ENCODE assay signal across 8 cellular contexts in the genomic region with DNA sequence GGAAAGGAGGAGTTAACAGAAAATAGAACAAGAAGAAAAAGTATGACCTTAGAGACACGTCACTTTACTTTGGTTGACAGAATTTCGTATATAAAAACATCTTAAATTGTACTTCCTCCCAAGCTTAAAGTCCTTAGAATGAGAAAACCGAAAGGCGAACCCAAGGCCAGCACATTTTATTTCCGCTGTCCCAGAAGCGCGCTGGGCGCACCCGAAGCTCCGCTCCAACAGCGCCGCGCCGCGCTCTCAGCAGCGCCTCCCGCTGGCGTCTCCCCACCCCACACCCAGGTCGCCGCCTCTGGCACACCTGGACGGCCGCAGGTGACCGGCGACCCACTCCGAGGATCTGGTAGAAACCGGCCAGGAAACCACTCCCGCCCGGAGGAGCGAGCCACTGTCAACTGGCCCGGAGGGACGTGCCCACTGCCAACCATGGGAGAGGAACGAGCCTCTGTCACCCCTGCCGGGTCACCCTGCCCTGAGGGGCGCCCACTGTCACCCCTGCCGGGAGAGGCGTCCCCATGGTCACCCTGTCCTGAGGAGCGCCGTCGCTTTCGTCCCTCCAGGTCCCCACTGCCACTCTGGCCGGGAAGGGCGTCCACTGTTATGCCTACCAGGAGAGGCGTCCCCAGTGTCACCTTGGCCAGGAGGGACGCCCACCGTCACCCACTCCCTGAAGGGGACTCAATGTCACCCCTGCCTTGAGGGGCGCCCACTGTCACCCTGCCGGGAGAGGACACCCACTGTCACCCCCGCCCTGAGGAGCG. TPM values are rescaled to one million over a fixed set of nuclear protein-coding genes. Genes with fewer than 3 reads are reported as not detected.
DNase-seq lines count a peak whose midpoint lies in the region; ATAC-seq and TF ChIP-seq lines count a peak whose summit lies in the region.

No MANE protein-coding gene starts in this region.

- H3K27ac Mint-ChIP-seq in activated T-cell treated with anti-CD3 and anti-CD28 coated beads, Interleukin-2, amount 50 U/mL, for 72 hours = peak overlapping the region; percentile 36

- no TSS peak for BruUV-seq in OCI-LY7 (replicated peaks; lab: Mats Ljungman, UMichigan)

- ATAC-seq in GM19438 (IDR thresholded peaks at IDR 0.05; ENCODE audit: low read depth, unreplicated experiment) (peak; percentile 47), HG03558 (IDR thresholded peaks at IDR 0.05; ENCODE audit: extremely low read depth, unreplicated experiment) (peak; percentile 27)
- peak; percentile 39 to 47 for ATAC-seq in activated T-cell treated with anti-CD3 and anti-CD28 coated beads, Interleukin-2, amount 50 U/mL, for 72 hours (replicated peaks in 1 of 2)

- H2AFZ ChIP-seq in OCI-LY7 (ENCODE audit: low read length) (peak overlapping the region; percentile 83), neuron (ENCODE audit: low read depth, low read length) (peak overlapping the region; percentile 66)

- peaks cover 16% of the 10 kb centered on the region; the same call in 1 of the 2 replicates for H3K79me2 ChIP-seq in OCI-LY7 (ENCODE audit: insufficient read depth, low read depth, low read length)

- POLR2A ChIA-PET in OCI-LY7 (lab: Charles Lee) = interaction anchor here (0.5 to 1.9 kb wide), 11 partner anchors 8 to 184 kb away, joined by 3 to 11 read pairs (median 4); no protein-coding TSS in a partner anchor

- peak overlapping the region; percentile 100 for H3K4me2 ChIP-seq in OCI-LY7 (ENCODE audit: low read length)

- H3K4me1 Mint-ChIP-seq in activated T-cell treated with anti-CD3 and anti-CD28 coated beads, Interleukin-2, amount 50 U/mL, for 72 hours (ENCODE audit: low read depth) = peaks cover 17% of the 10 kb centered on the region

- H3K9me2 ChIP-seq in OCI-LY7 (ENCODE audit: insufficient read depth, low read length) = no peaks in the 10 kb centered on the region

- DNase-seq in COR-L47 (lab: John Stamatoyannopoulos, UW) = peak; percentile 22
- peak; percentile 74 for DNase-seq in OCI-LY7 (ENCODE audit: low spot score)
- peak; percentile 81 to 86 for DNase-seq in activated T-cell treated with anti-CD3 and anti-CD28 coated beads, Interleukin-2, amount 50 U/mL, for 72 hours
- DNase-seq in fibroblast of the aortic adventitia (ENCODE audit: low read depth) = peak; percentile 56
- peak; percentile 65 for DNase-seq in superior temporal gyrus (ENCODE audit: extremely low spot score)

- H3K27ac ChIP-seq in OCI-LY7 (ENCODE audit: low read depth, low read length, poor library complexity, severe bottlenecking) = no peak overlapping the region

- H3K27me3 Mint-ChIP-seq in activated T-cell treated with anti-CD3 and anti-CD28 coated beads, Interleukin-2, amount 50 U/mL, for 72 hours (ENCODE audit: low read depth) = no peaks in the 10 kb centered on the region

- no peaks in the 10 kb centered on the region for H3K27me3 ChIP-seq in neuron (ENCODE audit: insufficient read depth, low read length)

- H4K20me1 ChIP-seq in OCI-LY7 (ENCODE audit: insufficient read depth, low read length) = 0 out of 2 replicates have a peak, but pooled peaks cover 4% of the 10 kb centered on the region

- CTCF ChIA-PET in OCI-LY7 (lab: Charles Lee; ENCODE audit: unreplicated experiment) = interaction anchor here (0.7 to 1.6 kb wide), 4 partner anchors 22 to 71 kb away, joined by 3 to 7 read pairs (median 3); no protein-coding TSS in a partner anchor

- H3K9me3 ChIP-seq in OCI-LY7 (ENCODE audit: low read length) = no peaks in the 10 kb centered on the region
- no peaks in the 10 kb centered on the region for H3K9me3 ChIP-seq in neuron (ENCODE audit: low read length)

- H3K4me3 Mint-ChIP-seq in activated T-cell treated with anti-CD3 and anti-CD28 coated beads, Interleukin-2, amount 50 U/mL, for 72 hours = peak overlapping the region; percentile 92 to 95

- no peaks in the 10 kb centered on the region for H3K9me3 Mint-ChIP-seq in activated T-cell treated with anti-CD3 and anti-CD28 coated beads, Interleukin-2, amount 50 U/mL, for 72 hours

- H3K4me3 ChIP-seq in OCI-LY7 (ENCODE audit: low read depth, low read length, poor library complexity, severe bottlenecking) (peak overlapping the region; percentile 85), fibroblast of the aortic adventitia (ENCODE audit: low read depth, low read length) (peak overlapping the region; percentile 97), neuron (ENCODE audit: low read length) (peak overlapping the region; percentile 91)

- H3K36me3 ChIP-seq in OCI-LY7 (ENCODE audit: insufficient read depth, low read length) (no peaks in the 10 kb centered on the region), neuron (ENCODE audit: insufficient read depth, low read length) (no peaks in the 10 kb centered on the region)

- intact Hi-C loops in OCI-LY7 (cut with micrococcal nuclease; ENCODE audit: unreplicated experiment) = loop anchor here (1.0 to 5.0 kb wide), 3 partner anchors 107 to 225 kb away; no protein-coding TSS in a partner anchor

- peak; percentile 89 for TF ChIP-seq CTCF in OCI-LY7 (conservative IDR thresholded peaks at IDR 0.05; ENCODE audit: low read length)
- TF ChIP-seq CTCF in fibroblast of the aortic adventitia (IDR thresholded peaks at IDR 0.05; ENCODE audit: insufficient read depth, low read length) = peak; percentile 69

- peaks cover 12% of the 10 kb centered on the region for H3K4me1 ChIP-seq in OCI-LY7 (ENCODE audit: insufficient read depth, low read length, poor library complexity, severe bottlenecking)
- H3K4me1 ChIP-seq in neuron (ENCODE audit: insufficient read depth, low read length) = peaks cover 13% of the 10 kb centered on the region

- H3K36me3 Mint-ChIP-seq in activated T-cell treated with anti-CD3 and anti-CD28 coated beads, Interleukin-2, amount 50 U/mL, for 72 hours (ENCODE audit: insufficient read depth in 2 of 2) = no peaks in the 10 kb centered on the region

RNA-seq across cellular contexts. Expression of gene MPC1, which starts 0.8 kb away (rescaled TPM):
- 36.1 and 38.9 TPM in 2 replicates for total RNA-seq in OCI-LY7 (2014; rRNA removed; shearing (Covaris generic))
- total RNA-seq in OCI-LY7 (2022) (37.5 and 38.1 TPM in 2 replicates), fibroblast of the aortic adventitia (ENCODE audit: low replicate concordance) (11.8 and 33.8 TPM in 2 replicates)
- 10 to 100 TPM; 23.6 to 26.8 TPM for total RNA-seq in activated T-cell treated with anti-CD3 and anti-CD28 coated beads, Interleukin-2, amount 50 U/mL, for 72 hours

RNA-seq across cellular contexts. Expression of gene SFT2D1, which starts 39.6 kb away (rescaled TPM):
- 40.2 and 43.4 TPM in 2 replicates for total RNA-seq in OCI-LY7 (2014; rRNA removed; shearing (Covaris generic))
- total RNA-seq in OCI-LY7 (2022) = 63.9 and 67.9 TPM in 2 replicates
- 10 to 100 TPM; 39.4 to 44.4 TPM for total RNA-seq in activated T-cell treated with anti-CD3 and anti-CD28 coated beads, Interleukin-2, amount 50 U/mL, for 72 hours
- 10.8 and 37.7 TPM in 2 replicates for total RNA-seq in fibroblast of the aortic adventitia (ENCODE audit: low replicate concordance)

Comparison
In these comparisons a context has a peak if more than half of its experiments do, and no peak if none do; other contexts are left out.
1. DNase-seq: peak in every context shown above with its lines; median percentile 84 in activated T-cell treated with anti-CD3 and anti-CD28 coated beads, Interleukin-2, amount 50 U/mL, for 72 hours; 74 in OCI-LY7; 65 in superior temporal gyrus; 56 in fibroblast of the aortic adventitia; 22 in COR-L47.